15 cellular contexts compared by ENCODE assay signal in the genomic region with DNA sequence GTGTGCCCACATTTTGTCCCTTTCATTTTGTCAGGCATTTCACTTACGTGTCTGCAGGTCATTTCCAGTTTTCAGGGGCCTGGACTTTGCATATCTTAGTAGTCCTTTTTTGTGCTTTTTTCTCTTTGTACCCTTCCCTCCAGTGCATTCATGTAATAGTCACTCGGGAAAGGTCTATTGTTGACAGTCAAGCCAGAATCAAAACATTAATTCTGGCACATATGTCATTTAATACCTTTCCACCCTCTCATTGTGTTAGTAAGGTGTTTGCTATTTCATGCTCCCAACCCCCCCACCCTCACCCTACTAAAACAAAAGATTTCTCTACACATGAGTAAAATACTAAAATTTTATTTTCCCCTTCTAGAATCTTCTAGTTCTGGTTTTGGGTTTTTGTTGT. TPM values are rescaled to one million over a fixed set of nuclear protein-coding genes. Genes with fewer than 3 reads are reported as not detected.
DNase-seq lines count a peak whose midpoint lies in the region; ATAC-seq, FAIRE-seq and TF ChIP-seq lines count a peak whose summit lies in the region.
"Had no signal": no experiment of that assay in that cellular context is flagged by ENCODE, and none has a peak within 500 bp of the region (broad histone marks: within the 10 kb centered on the region; RNA-seq: fewer than 3 reads in every experiment).

No MANE protein-coding gene starts in this region.

- POLR2A ChIA-PET in activated CD8-positive, alpha-beta T cell treated with anti-CD3 and anti-CD28 coated beads, Interleukin-2, amount 10 ng/mL, durations not matched to agents 7 days and 5 days (lab: Charles Lee): interaction anchor here (0.7 kb wide), 1 partner anchor 42 kb away, joined by 3 read pairs; a partner anchor contains a TSS

- peak overlapping the region; percentile 96 for H3K27ac Mint-ChIP-seq in stimulated activated naive CD8-positive, alpha-beta T cell treated with anti-CD3 and anti-CD28 coated beads, Interleukin-15, Interleukin-2, amounts not matched to agents 100 ng/mL and 50 ng/mL, for 24 hours
- peak overlapping the region; percentile 48 for H3K27ac Mint-ChIP-seq in activated CD8-positive, alpha-beta T cell treated with anti-CD3 and anti-CD28 coated beads, Interleukin-2, amount 10 ng/mL, durations not matched to agents 7 days and 5 days
- H3K27ac Mint-ChIP-seq in mesothelial cell of epicardium: peak overlapping the region; percentile 30
- H3K27ac Mint-ChIP-seq: endodermal cell had no signal

- no peaks in the 10 kb centered on the region for H3K27me3 Mint-ChIP-seq in stimulated activated naive CD8-positive, alpha-beta T cell treated with anti-CD3 and anti-CD28 coated beads, Interleukin-15, Interleukin-2, amounts not matched to agents 100 ng/mL and 50 ng/mL, for 24 hours
- no peaks in the 10 kb centered on the region for H3K27me3 Mint-ChIP-seq in activated CD8-positive, alpha-beta T cell treated with anti-CD3 and anti-CD28 coated beads, Interleukin-2, amount 10 ng/mL, durations not matched to agents 7 days and 5 days (ENCODE audit: low read depth)
- no peaks in the 10 kb centered on the region for H3K27me3 Mint-ChIP-seq in mesothelial cell of epicardium (ENCODE audit: low read depth)

- CTCF ChIA-PET in activated CD8-positive, alpha-beta T cell treated with anti-CD3 and anti-CD28 coated beads, Interleukin-2, amount 10 ng/mL, durations not matched to agents 7 days and 5 days (lab: Charles Lee): no interaction called here

- H3K36me3 Mint-ChIP-seq in stimulated activated naive CD8-positive, alpha-beta T cell treated with anti-CD3 and anti-CD28 coated beads, Interleukin-15, Interleukin-2, amounts not matched to agents 100 ng/mL and 50 ng/mL, for 24 hours (ENCODE audit: low read depth): peaks cover 24% of the 10 kb centered on the region
- H3K36me3 Mint-ChIP-seq in activated CD8-positive, alpha-beta T cell treated with anti-CD3 and anti-CD28 coated beads, Interleukin-2, amount 10 ng/mL, durations not matched to agents 7 days and 5 days (ENCODE audit: low read depth): peaks cover 40% of the 10 kb centered on the region
- peaks cover 13% of the 10 kb centered on the region for H3K36me3 Mint-ChIP-seq in mesothelial cell of epicardium

- H3K9me3 Mint-ChIP-seq in stimulated activated naive CD8-positive, alpha-beta T cell treated with anti-CD3 and anti-CD28 coated beads, Interleukin-15, Interleukin-2, amounts not matched to agents 100 ng/mL and 50 ng/mL, for 24 hours: peaks cover 6% of the 10 kb centered on the region
- no peaks in the 10 kb centered on the region for H3K9me3 Mint-ChIP-seq in activated CD8-positive, alpha-beta T cell treated with anti-CD3 and anti-CD28 coated beads, Interleukin-2, amount 10 ng/mL, durations not matched to agents 7 days and 5 days (ENCODE audit: insufficient read depth)
- no peaks in the 10 kb centered on the region for H3K9me3 Mint-ChIP-seq in mesothelial cell of epicardium
- H3K9me3 Mint-ChIP-seq: endodermal cell had no signal

- FAIRE-seq in GM12891 (lab: Jason Lieb, UNC): no peak

- no peak for TF ChIP-seq CTCF in mesothelial cell of epicardium (IDR thresholded peaks at IDR 0.05; ENCODE audit: unreplicated experiment)

- ATAC-seq in stimulated activated naive CD8-positive, alpha-beta T cell treated with anti-CD3 and anti-CD28 coated beads, Interleukin-15, Interleukin-2, amounts not matched to agents 100 U/mL and 50 U/mL, for 24 hours: no peak
- no peak for ATAC-seq in activated CD8-positive, alpha-beta T cell treated with anti-CD3 and anti-CD28 coated beads, Interleukin-2, amount 10 ng/mL, durations not matched to agents 7 days and 5 days
- ATAC-seq in esophagus mucosa: no peak

- H3K4me3 Mint-ChIP-seq in stimulated activated naive CD8-positive, alpha-beta T cell treated with anti-CD3 and anti-CD28 coated beads, Interleukin-15, Interleukin-2, amounts not matched to agents 100 ng/mL and 50 ng/mL, for 24 hours: no peak overlapping the region
- H3K4me3 Mint-ChIP-seq in activated CD8-positive, alpha-beta T cell treated with anti-CD3 and anti-CD28 coated beads, Interleukin-2, amount 10 ng/mL, durations not matched to agents 7 days and 5 days: no peak overlapping the region
- H3K4me3 Mint-ChIP-seq in mesothelial cell of epicardium: no peak overlapping the region
- H3K4me3 Mint-ChIP-seq: activated naive CD4-positive, alpha-beta T cell treated with anti-CD3 and anti-CD28 coated beads, Interleukin-2, amount 10 ng/mL, durations not matched to agents 7 days and 5 days; endodermal cell had no signal

- DNase-seq in stimulated activated naive CD8-positive, alpha-beta T cell treated with anti-CD3 and anti-CD28 coated beads, Interleukin-15, Interleukin-2, amounts not matched to agents 100 U/mL and 50 U/mL, for 24 hours: no peak
- no peak for DNase-seq in activated CD8-positive, alpha-beta T cell treated with anti-CD3 and anti-CD28 coated beads, Interleukin-2, amount 10 ng/mL, durations not matched to agents 7 days and 5 days
- DNase-seq in mesothelial cell of epicardium (ENCODE audit: low spot score in 2 of 2, unreplicated experiment in 2 of 2) (no peak), occipital lobe (lab: John Stamatoyannopoulos, UW) (no peak), NCI-H1436 treated with DMSO at 0.1 percent for 48 hours (lab: John Stamatoyannopoulos, UW) (no peak), GM12891 (ENCODE audit: insufficient read length, low spot score) (no peak)
- DNase-seq: activated CD4-positive, alpha-beta T cell treated with anti-CD3 and anti-CD28 coated beads, Interleukin-2, amount 50 U/mL, for 48 hours; activated naive CD4-positive, alpha-beta T cell treated with anti-CD3 and anti-CD28 coated beads, Interleukin-2, amount 10 ng/mL, durations not matched to agents 7 days and 5 days; endodermal cell; left cardiac atrium; NCI-H1694; NCI-H510A; SIG-M5 had no signal

- peaks cover 49% of the 10 kb centered on the region for H3K4me1 Mint-ChIP-seq in stimulated activated naive CD8-positive, alpha-beta T cell treated with anti-CD3 and anti-CD28 coated beads, Interleukin-15, Interleukin-2, amounts not matched to agents 100 ng/mL and 50 ng/mL, for 24 hours (ENCODE audit: low read depth)
- peaks cover 23% of the 10 kb centered on the region for H3K4me1 Mint-ChIP-seq in activated CD8-positive, alpha-beta T cell treated with anti-CD3 and anti-CD28 coated beads, Interleukin-2, amount 10 ng/mL, durations not matched to agents 7 days and 5 days (ENCODE audit: low read depth)
- H3K4me1 Mint-ChIP-seq in mesothelial cell of epicardium: peaks cover 31% of the 10 kb centered on the region
- H3K4me1 Mint-ChIP-seq: endodermal cell had no signal

- no peak for TF ChIP-seq POLR2A in GM12891 (IDR thresholded peaks at IDR 0.05; ENCODE audit: low read depth, low read length)

TF ChIP-seq in GM12891, 5 proteins besides CTCF, POLR2A, EP300 and RAD21:
- no peak for TF ChIP-seq PAX5 (IDR thresholded peaks at IDR 0.05; ENCODE audit: insufficient read depth, low read length, severe bottlenecking)
- no peak for TF ChIP-seq SPI1 (IDR thresholded peaks at IDR 0.05; ENCODE audit: low read depth, low read length)

RNA-seq across cellular contexts. Expression of a gene that starts 42.7 kb away (rescaled TPM):
- total RNA-seq in activated CD8-positive, alpha-beta T cell treated with anti-CD3 and anti-CD28 coated beads, Interleukin-2, amount 10 ng/mL, durations not matched to agents 7 days and 5 days: 10 to 100 TPM; 24.6 to 25.4 TPM
- total RNA-seq in mesothelial cell of epicardium (27.0 to 29.8 TPM (median 27.4 TPM) in 3 replicates), occipital lobe (108 TPM), esophagus mucosa (61.0 TPM)
- polyA plus RNA-seq in GM12891 (2012; ENCODE audit: low read depth, missing spikeins): 33.7 TPM

Comparison
In these comparisons a context has a peak if more than half of its experiments do, and no peak if none do; other contexts are left out.
1. H3K27ac Mint-ChIP-seq: peak in every context shown above with its lines; median percentile 96 in stimulated activated naive CD8-positive, alpha-beta T cell treated with anti-CD3 and anti-CD28 coated beads, Interleukin-15, Interleukin-2, amounts not matched to agents 100 ng/mL and 50 ng/mL, for 24 hours; 48 in activated CD8-positive, alpha-beta T cell treated with anti-CD3 and anti-CD28 coated beads, Interleukin-2, amount 10 ng/mL, durations not matched to agents 7 days and 5 days; 30 in mesothelial cell of epicardium.